17 cellular contexts compared by ENCODE assay signal in genomic region chr6:107579413-107579812, GRCh38.
DNase-seq lines count a peak whose midpoint lies in the region; ATAC-seq and TF ChIP-seq lines count a peak whose summit lies in the region.
"Had no signal": no experiment of that assay in that cellular context is flagged by ENCODE, and none has a peak within 500 bp of the region (broad histone marks: within the 10 kb centered on the region; RNA-seq: fewer than 3 reads in every experiment).

No MANE protein-coding gene starts in this region.

- H3K27me3 Mint-ChIP-seq in brain: no peaks in the 10 kb centered on the region
- H3K27me3 Mint-ChIP-seq in neural progenitor cell (ENCODE audit: insufficient read depth, low read depth): no peaks in the 10 kb centered on the region

- H2AFZ ChIP-seq in neural progenitor cell (replicated peaks): no peak overlapping the region

- peak overlapping the region; percentile 66 for H3K4me2 ChIP-seq in neural progenitor cell
- H3K4me2 ChIP-seq: A549 had no signal

- no peaks in the 10 kb centered on the region for H4K20me1 ChIP-seq in neural progenitor cell (ENCODE audit: low read depth)

- H3K27ac Mint-ChIP-seq in brain (peak overlapping the region in 4 of 5 experiments; percentile 83 to 97 (median 90)), neural progenitor cell (no peak overlapping the region)
- H3K27ac Mint-ChIP-seq: CD14-positive monocyte; CD8-positive, alpha-beta T cell had no signal

- H3K9me3 ChIP-seq in HUES64 (ENCODE audit: insufficient read depth, low read depth, low read length) (no peaks in the 10 kb centered on the region), neural progenitor cell (ENCODE audit: low read depth) (no peaks in the 10 kb centered on the region)
- H3K9me3 ChIP-seq: A549 had no signal

- peak; percentile 53 for DNase-seq in left kidney (ENCODE audit: low read depth, low spot score)
- DNase-seq in neural progenitor cell (ENCODE audit: low spot score): no peak
- no peak for DNase-seq in head of caudate nucleus
- no peak for DNase-seq in kidney glomerular epithelial cell (lab: John Stamatoyannopoulos, UW)
- DNase-seq: CD8-positive, alpha-beta T cell; COR-L47; DMS153; DMS79 treated with DMSO at 0.1 percent for 48 hours; EL; GDM1 had no signal

- H3K4me1 ChIP-seq in HUES64 (ENCODE audit: insufficient read depth, low read length) (peaks cover 22% of the 10 kb centered on the region), neural progenitor cell (peaks cover 52% of the 10 kb centered on the region)
- H3K4me1 ChIP-seq: A549 had no signal

- H3K9me3 Mint-ChIP-seq in brain (no peaks in the 10 kb centered on the region), neural progenitor cell (no peaks in the 10 kb centered on the region)
- H3K9me3 Mint-ChIP-seq: CD8-positive, alpha-beta T cell had no signal

- no peak for TF ChIP-seq CTCF in brain (conservative IDR thresholded peaks at IDR 0.05)
- no peak for TF ChIP-seq CTCF in neural progenitor cell (IDR thresholded peaks at IDR 0.05)

- ATAC-seq in GM18520 (IDR thresholded peaks at IDR 0.05; ENCODE audit: unreplicated experiment): no peak
- ATAC-seq in HG02588 (IDR thresholded peaks at IDR 0.05; ENCODE audit: unreplicated experiment): no peak
- ATAC-seq: A549; CD8-positive, alpha-beta T cell; HepG2 had no signal

- no peaks in the 10 kb centered on the region for H3K36me3 ChIP-seq in HUES64 (ENCODE audit: insufficient read depth, low read length)
- H3K36me3 ChIP-seq in neural progenitor cell: no peaks in the 10 kb centered on the region

- intact Hi-C loops in head of caudate nucleus (cut with DNase I): no loop called here

- 85% methylated on average over 6 of the region's 6 CpGs for WGBS in HUES64

- H3K79me2 ChIP-seq in neural progenitor cell (ENCODE audit: low read depth): no peaks in the 10 kb centered on the region

- H3K4me1 Mint-ChIP-seq in brain (peaks cover 72% of the 10 kb centered on the region), neural progenitor cell (peaks cover 53% of the 10 kb centered on the region)

- H3K36me3 Mint-ChIP-seq in brain: peaks cover 32% of the 10 kb centered on the region
- H3K36me3 Mint-ChIP-seq in neural progenitor cell: peaks cover 13% of the 10 kb centered on the region
- H3K36me3 Mint-ChIP-seq: CD14-positive monocyte; CD8-positive, alpha-beta T cell had no signal

- H3K27ac ChIP-seq in HUES64 (ENCODE audit: low read depth, low read length): peak overlapping the region; percentile 28
- H3K27ac ChIP-seq in neural progenitor cell: no peak overlapping the region
- H3K27ac ChIP-seq: A549 had no signal

- H3K4me3 Mint-ChIP-seq in brain (no peak overlapping the region), neural progenitor cell (no peak overlapping the region)
- H3K4me3 Mint-ChIP-seq: CD14-positive monocyte; CD8-positive, alpha-beta T cell had no signal

- no peaks in the 10 kb centered on the region for H3K27me3 ChIP-seq in HUES64 (ENCODE audit: insufficient read depth, low read length)
- no peaks in the 10 kb centered on the region for H3K27me3 ChIP-seq in neural progenitor cell

- H3K9ac ChIP-seq in HUES64 (ENCODE audit: low read depth, low read length): peak overlapping the region; percentile 48; the same call in 1 of the 2 replicates
- no peak overlapping the region for H3K9ac ChIP-seq in neural progenitor cell

- H3F3A ChIP-seq in neural progenitor cell (ENCODE audit: low read depth): peaks cover 24% of the 10 kb centered on the region

- H3K4me3 ChIP-seq in HUES64 (ENCODE audit: low read length) (no peak overlapping the region), neural progenitor cell (no peak overlapping the region)
- H3K4me3 ChIP-seq: A549 had no signal
